1 cellular context compared by ENCODE assay signal in genomic region chr10:3825244-3825643, GRCh38.
TF ChIP-seq lines count a peak whose summit lies in the region.

No MANE protein-coding gene starts in this region.

TF ChIP-seq in HepG2, 621 proteins besides CTCF, POLR2A, EP300 and RAD21 (continued from another document and continues in another):
- TF ChIP-seq HDAC1 (CRISPR knock-in tag; IDR thresholded peaks at IDR 0.05), result 0 out of 2 replicates have a peak, but pooled peaks have one; percentile 13
- peak; percentile 82 for TF ChIP-seq NCOA2 (CRISPR knock-in tag; IDR thresholded peaks at IDR 0.05)
- peak; percentile 35; the same call in 1 of the 2 replicates for TF ChIP-seq GFI1 (CRISPR knock-in tag; IDR thresholded peaks at IDR 0.05; ENCODE audit: borderline replicate concordance)
- TF ChIP-seq MAFF (IDR thresholded peaks at IDR 0.05; ENCODE audit: low read depth, low read length), result no peak
- TF ChIP-seq, protein P1, sequence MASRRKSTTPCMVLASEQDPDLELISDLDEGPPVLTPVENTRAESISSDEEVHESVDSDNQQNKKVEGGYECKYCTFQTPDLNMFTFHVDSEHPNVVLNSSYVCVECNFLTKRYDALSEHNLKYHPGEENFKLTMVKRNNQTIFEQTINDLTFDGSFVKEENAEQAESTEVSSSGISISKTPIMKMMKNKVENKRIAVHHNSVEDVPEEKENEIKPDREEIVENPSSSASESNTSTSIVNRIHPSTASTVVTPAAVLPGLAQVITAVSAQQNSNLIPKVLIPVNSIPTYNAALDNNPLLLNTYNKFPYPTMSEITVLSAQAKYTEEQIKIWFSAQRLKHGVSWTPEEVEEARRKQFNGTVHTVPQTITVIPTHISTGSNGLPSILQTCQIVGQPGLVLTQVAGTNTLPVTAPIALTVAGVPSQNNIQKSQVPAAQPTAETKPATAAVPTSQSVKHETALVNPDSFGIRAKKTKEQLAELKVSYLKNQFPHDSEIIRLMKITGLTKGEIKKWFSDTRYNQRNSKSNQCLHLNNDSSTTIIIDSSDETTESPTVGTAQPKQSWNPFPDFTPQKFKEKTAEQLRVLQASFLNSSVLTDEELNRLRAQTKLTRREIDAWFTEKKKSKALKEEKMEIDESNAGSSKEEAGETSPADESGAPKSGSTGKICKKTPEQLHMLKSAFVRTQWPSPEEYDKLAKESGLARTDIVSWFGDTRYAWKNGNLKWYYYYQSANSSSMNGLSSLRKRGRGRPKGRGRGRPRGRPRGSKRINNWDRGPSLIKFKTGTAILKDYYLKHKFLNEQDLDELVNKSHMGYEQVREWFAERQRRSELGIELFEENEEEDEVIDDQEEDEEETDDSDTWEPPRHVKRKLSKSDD (CRISPR knock-in tag; IDR thresholded peaks at IDR 0.05; ENCODE audit: low read depth), result 0 out of 2 replicates have a peak, but pooled peaks have one; percentile 68
- no peak for TF ChIP-seq ZNF382 (CRISPR knock-in tag; IDR thresholded peaks at IDR 0.05; ENCODE audit: borderline replicate concordance)
- TF ChIP-seq ARNT2 (CRISPR knock-in tag; IDR thresholded peaks at IDR 0.05; ENCODE audit: low read depth), result 0 out of 2 replicates have a peak, but pooled peaks have one; percentile 24
- TF ChIP-seq FIP1L1 (IDR thresholded peaks at IDR 0.05; ENCODE audit: borderline replicate concordance, insufficient read depth, low read depth, low read length), result no peak
- TF ChIP-seq KLF11 (CRISPR knock-in tag; IDR thresholded peaks at IDR 0.05), result no peak
- TF ChIP-seq, protein P2, sequence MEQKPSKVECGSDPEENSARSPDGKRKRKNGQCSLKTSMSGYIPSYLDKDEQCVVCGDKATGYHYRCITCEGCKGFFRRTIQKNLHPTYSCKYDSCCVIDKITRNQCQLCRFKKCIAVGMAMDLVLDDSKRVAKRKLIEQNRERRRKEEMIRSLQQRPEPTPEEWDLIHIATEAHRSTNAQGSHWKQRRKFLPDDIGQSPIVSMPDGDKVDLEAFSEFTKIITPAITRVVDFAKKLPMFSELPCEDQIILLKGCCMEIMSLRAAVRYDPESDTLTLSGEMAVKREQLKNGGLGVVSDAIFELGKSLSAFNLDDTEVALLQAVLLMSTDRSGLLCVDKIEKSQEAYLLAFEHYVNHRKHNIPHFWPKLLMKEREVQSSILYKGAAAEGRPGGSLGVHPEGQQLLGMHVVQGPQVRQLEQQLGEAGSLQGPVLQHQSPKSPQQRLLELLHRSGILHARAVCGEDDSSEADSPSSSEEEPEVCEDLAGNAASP (CRISPR knock-in tag; IDR thresholded peaks at IDR 0.05; ENCODE audit: borderline replicate concordance), result peak; percentile 69; the same call in 1 of the 2 replicates
- no peak for TF ChIP-seq ELF1 (CRISPR knock-in tag; IDR thresholded peaks at IDR 0.05)
- no peak for TF ChIP-seq ZNF558 (CRISPR knock-in tag; IDR thresholded peaks at IDR 0.05; ENCODE audit: borderline replicate concordance)
- peak; percentile 65 for TF ChIP-seq JUND (CRISPR knock-in tag; IDR thresholded peaks at IDR 0.05)
- TF ChIP-seq, protein P3, sequence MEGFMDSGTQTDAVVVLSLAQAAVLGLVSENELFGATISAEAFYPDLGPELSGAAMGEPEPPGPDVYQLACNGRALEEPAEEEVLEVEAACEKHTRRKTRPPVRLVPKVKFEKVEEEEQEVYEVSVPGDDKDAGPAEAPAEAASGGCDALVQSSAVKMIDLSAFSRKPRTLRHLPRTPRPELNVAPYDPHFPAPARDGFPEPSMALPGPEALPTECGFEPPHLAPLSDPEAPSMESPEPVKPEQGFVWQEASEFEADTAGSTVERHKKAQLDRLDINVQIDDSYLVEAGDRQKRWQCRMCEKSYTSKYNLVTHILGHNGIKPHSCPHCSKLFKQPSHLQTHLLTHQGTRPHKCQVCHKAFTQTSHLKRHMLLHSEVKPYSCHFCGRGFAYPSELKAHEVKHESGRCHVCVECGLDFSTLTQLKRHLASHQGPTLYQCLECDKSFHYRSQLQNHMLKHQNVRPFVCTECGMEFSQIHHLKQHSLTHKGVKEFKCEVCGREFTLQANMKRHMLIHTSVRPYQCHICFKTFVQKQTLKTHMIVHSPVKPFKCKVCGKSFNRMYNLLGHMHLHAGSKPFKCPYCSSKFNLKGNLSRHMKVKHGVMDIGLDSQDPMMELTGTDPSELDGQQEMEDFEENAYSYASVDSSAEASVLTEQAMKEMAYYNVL (CRISPR knock-in tag; IDR thresholded peaks at IDR 0.05; ENCODE audit: borderline replicate concordance), result no peak
- peak; percentile 98 for TF ChIP-seq PITX1 (CRISPR knock-in tag; IDR thresholded peaks at IDR 0.05)
- no peak for TF ChIP-seq HINFP (CRISPR knock-in tag; IDR thresholded peaks at IDR 0.05; ENCODE audit: low read depth)
- TF ChIP-seq ZKSCAN1 (IDR thresholded peaks at IDR 0.05; ENCODE audit: low read length), result no peak
- peak; percentile 89 for TF ChIP-seq ATF3 (CRISPR knock-in tag; IDR thresholded peaks at IDR 0.05)
- peak; percentile 81 for TF ChIP-seq MED1 (CRISPR knock-in tag; IDR thresholded peaks at IDR 0.05)
- no peak for TF ChIP-seq ELF4 (CRISPR knock-in tag; IDR thresholded peaks at IDR 0.05; ENCODE audit: borderline replicate concordance)
- peak; percentile 78 for TF ChIP-seq TEAD3 (CRISPR knock-in tag; optimal IDR thresholded peaks at IDR 0.05; ENCODE audit: borderline replicate concordance)
- TF ChIP-seq CCAR2 (optimal IDR thresholded peaks at IDR 0.05; ENCODE audit: low read depth, low read length), result no peak
- TF ChIP-seq YEATS2 (CRISPR knock-in tag; IDR thresholded peaks at IDR 0.05; ENCODE audit: borderline replicate concordance), result 0 out of 2 replicates have a peak, but pooled peaks have one; percentile 35
- TF ChIP-seq GPN1 (CRISPR knock-in tag; IDR thresholded peaks at IDR 0.05; ENCODE audit: borderline replicate concordance), result no peak
- no peak for TF ChIP-seq POLR2AphosphoS2 (IDR thresholded peaks at IDR 0.05; ENCODE audit: low read depth, low read length)
- TF ChIP-seq, protein P4, sequence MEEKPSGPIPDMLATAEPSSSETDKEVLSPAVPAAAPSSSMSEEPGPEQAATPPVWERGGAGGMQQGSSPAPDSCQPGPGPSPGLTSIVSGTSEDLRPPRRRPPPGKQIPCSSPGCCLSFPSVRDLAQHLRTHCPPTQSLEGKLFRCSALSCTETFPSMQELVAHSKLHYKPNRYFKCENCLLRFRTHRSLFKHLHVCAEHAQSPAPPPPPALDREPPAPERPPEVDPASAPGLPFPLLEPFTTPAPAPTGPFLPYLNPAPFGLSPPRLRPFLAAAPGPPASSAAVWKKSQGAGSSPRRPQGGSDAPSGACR (CRISPR knock-in tag; IDR thresholded peaks at IDR 0.05), result no peak
- no peak for TF ChIP-seq ZFP1 (CRISPR knock-in tag; IDR thresholded peaks at IDR 0.05)
- no peak for TF ChIP-seq MEIS2 (CRISPR knock-in tag; IDR thresholded peaks at IDR 0.05)
- no peak for TF ChIP-seq ZNF484 (CRISPR knock-in tag; IDR thresholded peaks at IDR 0.05; ENCODE audit: borderline replicate concordance, low read depth)
- no peak for TF ChIP-seq ZNF557 (CRISPR knock-in tag; IDR thresholded peaks at IDR 0.05)
- no peak for TF ChIP-seq ZFP82 (CRISPR knock-in tag; IDR thresholded peaks at IDR 0.05; ENCODE audit: borderline replicate concordance)
- TF ChIP-seq, protein P5, sequence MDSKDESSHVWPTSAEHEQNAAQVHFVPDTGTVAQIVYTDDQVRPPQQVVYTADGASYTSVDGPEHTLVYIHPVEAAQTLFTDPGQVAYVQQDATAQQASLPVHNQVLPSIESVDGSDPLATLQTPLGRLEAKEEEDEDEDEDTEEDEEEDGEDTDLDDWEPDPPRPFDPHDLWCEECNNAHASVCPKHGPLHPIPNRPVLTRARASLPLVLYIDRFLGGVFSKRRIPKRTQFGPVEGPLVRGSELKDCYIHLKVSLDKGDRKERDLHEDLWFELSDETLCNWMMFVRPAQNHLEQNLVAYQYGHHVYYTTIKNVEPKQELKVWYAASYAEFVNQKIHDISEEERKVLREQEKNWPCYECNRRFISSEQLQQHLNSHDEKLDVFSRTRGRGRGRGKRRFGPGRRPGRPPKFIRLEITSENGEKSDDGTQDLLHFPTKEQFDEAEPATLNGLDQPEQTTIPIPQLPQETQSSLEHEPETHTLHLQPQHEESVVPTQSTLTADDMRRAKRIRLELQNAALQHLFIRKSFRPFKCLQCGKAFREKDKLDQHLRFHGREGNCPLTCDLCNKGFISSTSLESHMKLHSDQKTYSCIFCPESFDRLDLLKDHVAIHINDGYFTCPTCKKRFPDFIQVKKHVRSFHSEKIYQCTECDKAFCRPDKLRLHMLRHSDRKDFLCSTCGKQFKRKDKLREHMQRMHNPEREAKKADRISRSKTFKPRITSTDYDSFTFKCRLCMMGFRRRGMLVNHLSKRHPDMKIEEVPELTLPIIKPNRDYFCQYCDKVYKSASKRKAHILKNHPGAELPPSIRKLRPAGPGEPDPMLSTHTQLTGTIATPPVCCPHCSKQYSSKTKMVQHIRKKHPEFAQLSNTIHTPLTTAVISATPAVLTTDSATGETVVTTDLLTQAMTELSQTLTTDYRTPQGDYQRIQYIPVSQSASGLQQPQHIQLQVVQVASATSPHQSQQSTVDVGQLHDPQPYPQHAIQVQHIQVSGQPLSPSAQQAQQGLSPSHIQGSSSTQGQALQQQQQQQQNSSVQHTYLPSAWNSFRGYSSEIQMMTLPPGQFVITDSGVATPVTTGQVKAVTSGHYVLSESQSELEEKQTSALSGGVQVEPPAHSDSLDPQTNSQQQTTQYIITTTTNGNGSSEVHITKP (CRISPR knock-in tag; IDR thresholded peaks at IDR 0.05; ENCODE audit: low read depth), result no peak; the same call in 1 of the 2 replicates
- TF ChIP-seq, protein P6, sequence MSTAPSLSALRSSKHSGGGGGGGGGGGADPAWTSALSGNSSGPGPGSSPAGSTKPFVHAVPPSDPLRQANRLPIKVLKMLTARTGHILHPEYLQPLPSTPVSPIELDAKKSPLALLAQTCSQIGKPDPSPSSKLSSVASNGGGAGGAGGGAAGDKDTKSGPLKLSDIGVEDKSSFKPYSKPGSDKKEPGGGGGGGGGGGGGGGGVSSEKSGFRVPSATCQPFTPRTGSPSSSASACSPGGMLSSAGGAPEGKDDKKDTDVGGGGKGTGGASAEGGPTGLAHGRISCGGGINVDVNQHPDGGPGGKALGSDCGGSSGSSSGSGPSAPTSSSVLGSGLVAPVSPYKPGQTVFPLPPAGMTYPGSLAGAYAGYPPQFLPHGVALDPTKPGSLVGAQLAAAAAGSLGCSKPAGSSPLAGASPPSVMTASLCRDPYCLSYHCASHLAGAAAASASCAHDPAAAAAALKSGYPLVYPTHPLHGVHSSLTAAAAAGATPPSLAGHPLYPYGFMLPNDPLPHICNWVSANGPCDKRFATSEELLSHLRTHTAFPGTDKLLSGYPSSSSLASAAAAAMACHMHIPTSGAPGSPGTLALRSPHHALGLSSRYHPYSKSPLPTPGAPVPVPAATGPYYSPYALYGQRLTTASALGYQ (CRISPR knock-in tag; IDR thresholded peaks at IDR 0.05), result 0 out of 2 replicates have a peak, but pooled peaks have one; percentile 30
- TF ChIP-seq CHD2 (IDR thresholded peaks at IDR 0.05; ENCODE audit: low read depth, low read length), result no peak
- no peak for TF ChIP-seq SATB2 (CRISPR knock-in tag; IDR thresholded peaks at IDR 0.05)
- TF ChIP-seq ZNF225 (CRISPR knock-in tag; IDR thresholded peaks at IDR 0.05), result no peak
- no peak for TF ChIP-seq GTF2F1 (IDR thresholded peaks at IDR 0.05; ENCODE audit: low read length)
- TF ChIP-seq IRF9 (CRISPR knock-in tag; IDR thresholded peaks at IDR 0.05; ENCODE audit: borderline replicate concordance), result no peak
- peak; percentile 64 for TF ChIP-seq HDAC2 (CRISPR knock-in tag; IDR thresholded peaks at IDR 0.05)
- TF ChIP-seq MLXIP (CRISPR knock-in tag; IDR thresholded peaks at IDR 0.05; ENCODE audit: borderline replicate concordance), result no peak
- TF ChIP-seq HNF4A (CRISPR knock-in tag; IDR thresholded peaks at IDR 0.05), result peak; percentile 89
- peak; percentile 59 for TF ChIP-seq TBX2 (CRISPR knock-in tag; IDR thresholded peaks at IDR 0.05; ENCODE audit: borderline replicate concordance)
- TF ChIP-seq HOXD1 (CRISPR knock-in tag; IDR thresholded peaks at IDR 0.05), result no peak
- no peak for TF ChIP-seq ZNF674 (CRISPR knock-in tag; IDR thresholded peaks at IDR 0.05; ENCODE audit: low read depth)
- peak; percentile 81 for TF ChIP-seq GATAD2A (CRISPR knock-in tag; IDR thresholded peaks at IDR 0.05)
